ENCODE assay signal across 10 cellular contexts in the genomic region with DNA sequence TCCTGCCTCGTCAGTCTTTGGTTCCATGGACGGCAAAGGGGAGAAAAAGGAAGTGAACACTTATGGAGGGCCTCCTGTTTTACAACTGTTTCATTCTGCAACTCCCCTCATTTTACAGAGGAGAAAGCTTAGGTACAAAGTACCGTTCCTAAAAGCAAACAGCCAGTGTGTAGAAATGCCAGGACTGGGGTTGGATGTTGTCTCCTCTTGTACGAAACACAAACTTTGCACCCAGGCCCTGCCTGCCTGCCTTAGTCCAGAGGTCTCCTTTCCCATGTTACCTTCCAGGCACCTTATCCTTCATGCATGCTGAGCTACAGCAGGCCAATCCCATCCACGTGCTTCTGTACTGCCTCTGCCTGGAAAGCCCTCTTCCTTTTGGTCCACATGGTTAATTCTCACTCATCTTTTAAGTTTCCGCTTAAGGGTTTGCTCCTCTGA.
DNase-seq lines count a peak whose midpoint lies in the region; ATAC-seq, FAIRE-seq and TF ChIP-seq lines count a peak whose summit lies in the region.
"Had no signal": no experiment of that assay in that cellular context is flagged by ENCODE, and none has a peak within 500 bp of the region (broad histone marks: within the 10 kb centered on the region; RNA-seq: fewer than 3 reads in every experiment).

No MANE protein-coding gene starts in this region.

- TF ChIP-seq CTCF in OCI-LY7 (conservative IDR thresholded peaks at IDR 0.05; ENCODE audit: low read length) (no peak), esophagus squamous epithelium (IDR thresholded peaks at IDR 0.05) (no peak)

- H2BK12ac ChIP-seq in mesenchymal stem cell (ENCODE audit: low read length in 2 of 2), result no peak overlapping the region

- no peak overlapping the region for H3K18ac ChIP-seq in mesenchymal stem cell (ENCODE audit: low read depth in 1 of 2, low read length in 2 of 2)

- H3K14ac ChIP-seq in mesenchymal stem cell (ENCODE audit: low read length in 2 of 2), result no peak overlapping the region

- peak overlapping the region; percentile 79 for H3K27ac Mint-ChIP-seq in activated naive CD4-positive, alpha-beta T cell treated with anti-CD3 and anti-CD28 coated beads, Interleukin-2, amount 50 U/mL, for 24 hours

- intact Hi-C loops in OCI-LY7 (cut with micrococcal nuclease; ENCODE audit: unreplicated experiment), result loop anchor here (2.0 kb wide), 2 partner anchors 207 to 535 kb away; a partner anchor contains a TSS
- intact Hi-C loops in esophagus squamous epithelium (cut with DNase I), result no loop called here

- H3K4me1 ChIP-seq in OCI-LY7 (ENCODE audit: insufficient read depth, low read length, poor library complexity, severe bottlenecking) (peaks cover 32% of the 10 kb centered on the region), esophagus squamous epithelium (peaks cover 0 to 11% (median 4%) of the 10 kb centered on the region in 3 donors), mesenchymal stem cell (ENCODE audit: control insufficient read depth, insufficient read depth, low read depth, low read length) (no peaks in the 10 kb centered on the region)

- no peak for ATAC-seq in GM21576 (IDR thresholded peaks at IDR 0.05; ENCODE audit: unreplicated experiment)

- H3K4me2 ChIP-seq in OCI-LY7 (ENCODE audit: low read length) (peak overlapping the region; percentile 64), mesenchymal stem cell (ENCODE audit: low read length, poor library complexity, severe bottlenecking) (no peak overlapping the region)

- H3K4me3 Mint-ChIP-seq in activated naive CD4-positive, alpha-beta T cell treated with anti-CD3 and anti-CD28 coated beads, Interleukin-2, amount 50 U/mL, for 24 hours, result peak overlapping the region; percentile 58

- CTCF ChIA-PET in OCI-LY7 (lab: Charles Lee; ENCODE audit: unreplicated experiment), result interaction anchor here (0.5 to 0.6 kb wide), 2 partner anchors 18 to 696 kb away, joined by 3 to 4 read pairs; no protein-coding TSS in a partner anchor

- WGBS in esophagus squamous epithelium, 2 donors, result 59 to 77% methylated on average over 6 of the region's 6 CpGs
- 54% methylated on average over 6 of the region's 6 CpGs for WGBS in mesenchymal stem cell

- H3K36me3 ChIP-seq in OCI-LY7 (ENCODE audit: insufficient read depth, low read length), result no peaks in the 10 kb centered on the region
- H3K36me3 ChIP-seq in esophagus squamous epithelium, result no peaks in the 10 kb centered on the region
- no peaks in the 10 kb centered on the region for H3K36me3 ChIP-seq in mesenchymal stem cell (ENCODE audit: control insufficient read depth in 1 of 2, insufficient read depth in 2 of 2, low read depth in 1 of 2, low read length in 2 of 2)

- no peak overlapping the region for H4K8ac ChIP-seq in mesenchymal stem cell (ENCODE audit: low read length)

- H2AFZ ChIP-seq in OCI-LY7 (ENCODE audit: low read length), result peak overlapping the region; percentile 53
- no peak overlapping the region for H2AFZ ChIP-seq in mesenchymal stem cell (ENCODE audit: low read depth, low read length)

- peaks cover 5% of the 10 kb centered on the region for H3K9me3 Mint-ChIP-seq in activated naive CD4-positive, alpha-beta T cell treated with anti-CD3 and anti-CD28 coated beads, Interleukin-2, amount 50 U/mL, for 24 hours

- H4K91ac ChIP-seq in mesenchymal stem cell (ENCODE audit: low read length), result no peak overlapping the region

- peaks cover 64% of the 10 kb centered on the region for H3K4me1 Mint-ChIP-seq in activated naive CD4-positive, alpha-beta T cell treated with anti-CD3 and anti-CD28 coated beads, Interleukin-2, amount 50 U/mL, for 24 hours

- no peak overlapping the region for H2AK5ac ChIP-seq in mesenchymal stem cell (ENCODE audit: low read length, severe bottlenecking)

- no peak overlapping the region for H2BK5ac ChIP-seq in mesenchymal stem cell (ENCODE audit: low read depth, low read length, poor library complexity, severe bottlenecking)

- H3K9me2 ChIP-seq in OCI-LY7 (ENCODE audit: insufficient read depth, low read length), result no peaks in the 10 kb centered on the region

- no peak for TF ChIP-seq POLR2A in esophagus squamous epithelium (IDR thresholded peaks at IDR 0.05)

- no peaks in the 10 kb centered on the region for H3K27me3 ChIP-seq in esophagus squamous epithelium
- H3K27me3 ChIP-seq in mesenchymal stem cell (ENCODE audit: control insufficient read depth in 1 of 2, insufficient read depth in 1 of 2, low read length in 2 of 2), result no peaks in the 10 kb centered on the region

- DNase-seq in activated naive CD4-positive, alpha-beta T cell treated with Interleukin-2 at 50 U/mL for 16 hours, result no peak
- no peak for DNase-seq in OCI-LY7 (ENCODE audit: low spot score)
- DNase-seq in esophagus squamous epithelium (lab: John Stamatoyannopoulos, UW), result no peak
- no peak for DNase-seq in urothelium cell line (ENCODE audit: low spot score)
- DNase-seq in dedifferentiated amniotic fluid mesenchymal stem cell (ENCODE audit: extremely low spot score), result no peak
- DNase-seq in mesenchymal stem cell, result no peak
- DNase-seq: GOT3 had no signal

- no peak overlapping the region for H3K23ac ChIP-seq in mesenchymal stem cell (ENCODE audit: low read length in 2 of 2)

- no peak overlapping the region for H3K4ac ChIP-seq in mesenchymal stem cell (ENCODE audit: low read depth in 1 of 2, low read length in 2 of 2)

- no peak overlapping the region for H3K4me3 ChIP-seq in OCI-LY7 (ENCODE audit: low read depth, low read length, poor library complexity, severe bottlenecking)
- H3K4me3 ChIP-seq in esophagus squamous epithelium, result no peak overlapping the region
- H3K4me3 ChIP-seq in mesenchymal stem cell (ENCODE audit: insufficient read depth in 1 of 2, low read depth in 1 of 2, low read length in 2 of 2), result no peak overlapping the region

- POLR2A ChIA-PET in OCI-LY7 (lab: Charles Lee), result interaction anchor here (0.6 kb wide), 2 partner anchors 103 to 167 kb away, joined by 3 read pairs; no protein-coding TSS in a partner anchor

- no peaks in the 10 kb centered on the region for H3K9me3 ChIP-seq in OCI-LY7 (ENCODE audit: low read length)
- H3K9me3 ChIP-seq in esophagus squamous epithelium, result no peaks in the 10 kb centered on the region
- no peaks in the 10 kb centered on the region for H3K9me3 ChIP-seq in mesenchymal stem cell (ENCODE audit: control insufficient read depth, low read length)

- H3K9ac ChIP-seq in mesenchymal stem cell (ENCODE audit: low read length), result no peak overlapping the region

- no peaks in the 10 kb centered on the region for H3K27me3 Mint-ChIP-seq in activated naive CD4-positive, alpha-beta T cell treated with anti-CD3 and anti-CD28 coated beads, Interleukin-2, amount 50 U/mL, for 24 hours

- no peaks in the 10 kb centered on the region for H3K79me2 ChIP-seq in OCI-LY7 (ENCODE audit: insufficient read depth, low read depth, low read length)

- BruUV-seq in OCI-LY7 (replicated peaks; lab: Mats Ljungman, UMichigan), result no TSS peak

- H2BK120ac ChIP-seq in mesenchymal stem cell (ENCODE audit: low read depth, low read length), result no peak overlapping the region

- H4K20me1 ChIP-seq in OCI-LY7 (ENCODE audit: insufficient read depth, low read length), result no peaks in the 10 kb centered on the region

- no peaks in the 10 kb centered on the region for H3K79me1 ChIP-seq in mesenchymal stem cell (replicated peaks; ENCODE audit: low read length, poor library complexity, severe bottlenecking)

- FAIRE-seq in urothelium cell line (lab: Jason Lieb, UNC), result peak; percentile 55

- H3K27ac ChIP-seq in OCI-LY7 (ENCODE audit: low read depth, low read length, poor library complexity, severe bottlenecking) (peak overlapping the region; percentile 61), esophagus squamous epithelium (peak overlapping the region in 3 of 4 donors; percentile 17 to 66 (median 47)), mesenchymal stem cell (ENCODE audit: low read length, poor library complexity, severe bottlenecking) (no peak overlapping the region)
- H3K27ac ChIP-seq: VCaP had no signal

- H2BK15ac ChIP-seq in mesenchymal stem cell (ENCODE audit: low read depth, poor library complexity, severe bottlenecking), result no peak overlapping the region

- H3K36me3 Mint-ChIP-seq in activated naive CD4-positive, alpha-beta T cell treated with anti-CD3 and anti-CD28 coated beads, Interleukin-2, amount 50 U/mL, for 24 hours, result no peaks in the 10 kb centered on the region
